ENCODE assay signal across 23 cellular contexts in genomic region chr6:166742981-166743380, GRCh38.
"Had no signal": no experiment of that assay in that cellular context is flagged by ENCODE, and none has a peak within 500 bp of the region (broad histone marks: within the 10 kb centered on the region; RNA-seq: fewer than 3 reads in every experiment).

No MANE protein-coding gene starts in this region.

- ATAC-seq: activated CD4-positive, alpha-beta T cell treated with anti-CD3 and anti-CD28 coated beads for 36 hours; activated CD4-positive, CD25-positive, alpha-beta regulatory T cell treated with anti-CD3 and anti-CD28 coated beads, Interleukin-2, amount 50 U/mL, for 24 hours; activated T-cell treated with anti-CD3 and anti-CD28 coated beads, Interleukin-2, amount 50 U/mL, for 4 hours; K562; Panc1 had no signal

- H3K4me3 Mint-ChIP-seq: activated CD4-positive, alpha-beta T cell treated with anti-CD3 and anti-CD28 coated beads for 36 hours; activated CD4-positive, alpha-beta T cell treated with anti-CD3 and anti-CD28 coated beads, Interleukin-2, amount 10 ng/mL, durations not matched to agents 7 days and 5 days; activated naive CD8-positive, alpha-beta T cell treated with anti-CD3 and anti-CD28 coated beads for 36 hours; activated T-cell treated with anti-CD3 and anti-CD28 coated beads, Interleukin-2, amount 50 U/mL, for 4 hours; central memory CD8-positive, alpha-beta T cell had no signal

- H3K4me1 Mint-ChIP-seq: activated CD4-positive, alpha-beta T cell treated with anti-CD3 and anti-CD28 coated beads for 36 hours; activated naive CD8-positive, alpha-beta T cell treated with anti-CD3 and anti-CD28 coated beads for 36 hours; central memory CD8-positive, alpha-beta T cell had no signal

- H3K27ac Mint-ChIP-seq: activated CD4-positive, alpha-beta T cell treated with anti-CD3 and anti-CD28 coated beads for 36 hours; activated CD4-positive, alpha-beta T cell treated with anti-CD3 and anti-CD28 coated beads, Interleukin-2, amount 10 ng/mL, durations not matched to agents 7 days and 5 days; activated naive CD8-positive, alpha-beta T cell treated with anti-CD3 and anti-CD28 coated beads for 36 hours had no signal

- H3K27me3 Mint-ChIP-seq: activated CD4-positive, alpha-beta T cell treated with anti-CD3 and anti-CD28 coated beads for 36 hours; activated CD4-positive, alpha-beta T cell treated with anti-CD3 and anti-CD28 coated beads, Interleukin-2, amount 10 ng/mL, durations not matched to agents 7 days and 5 days; activated naive CD8-positive, alpha-beta T cell treated with anti-CD3 and anti-CD28 coated beads for 36 hours; central memory CD8-positive, alpha-beta T cell had no signal

- H3K9me3 Mint-ChIP-seq: activated CD4-positive, alpha-beta T cell treated with anti-CD3 and anti-CD28 coated beads, Interleukin-2, amount 10 ng/mL, durations not matched to agents 7 days and 5 days; activated naive CD8-positive, alpha-beta T cell treated with anti-CD3 and anti-CD28 coated beads for 36 hours; activated T-cell treated with anti-CD3 and anti-CD28 coated beads, Interleukin-2, amount 50 U/mL, for 4 hours; central memory CD8-positive, alpha-beta T cell had no signal

- H3K36me3 Mint-ChIP-seq: activated naive CD8-positive, alpha-beta T cell treated with anti-CD3 and anti-CD28 coated beads for 36 hours had no signal

- DNase-seq: activated CD4-positive, alpha-beta T cell treated with anti-CD3 and anti-CD28 coated beads for 36 hours; activated CD4-positive, alpha-beta T cell treated with anti-CD3 and anti-CD28 coated beads, Interleukin-2, amount 10 ng/mL, durations not matched to agents 7 days and 5 days; activated CD4-positive, alpha-beta T cell treated with anti-CD3 and anti-CD28 coated beads, Interleukin-2, amount 50 U/mL, for 48 hours; activated effector memory CD4-positive, alpha-beta T cell treated with anti-CD3 and anti-CD28 coated beads, Interleukin-2, amount 50 U/mL, for 16 hours; activated naive CD4-positive, alpha-beta T cell; activated naive CD4-positive, alpha-beta T cell treated with anti-CD3 and anti-CD28 coated beads, Interleukin-2, amount 50 U/mL, for 16 hours; activated naive CD8-positive, alpha-beta T cell treated with anti-CD3 and anti-CD28 coated beads for 36 hours; activated T-cell treated with anti-CD3 and anti-CD28 coated beads, Interleukin-2, amount 50 U/mL, for 4 hours; amniotic stem cell; aorta; brain microvascular endothelial cell; IMR-90; NCI-H1092 treated with DMSO at 0.1 percent for 48 hours; NCI-H146; NCI-H2029 treated with DMSO at 0.1 percent for 48 hours; NCI-H226; NCI-H446 treated with DMSO at 0.1 percent for 48 hours; NCI-H69; SHP77 had no signal
